9 cellular contexts compared by ENCODE assay signal in the genomic region with DNA sequence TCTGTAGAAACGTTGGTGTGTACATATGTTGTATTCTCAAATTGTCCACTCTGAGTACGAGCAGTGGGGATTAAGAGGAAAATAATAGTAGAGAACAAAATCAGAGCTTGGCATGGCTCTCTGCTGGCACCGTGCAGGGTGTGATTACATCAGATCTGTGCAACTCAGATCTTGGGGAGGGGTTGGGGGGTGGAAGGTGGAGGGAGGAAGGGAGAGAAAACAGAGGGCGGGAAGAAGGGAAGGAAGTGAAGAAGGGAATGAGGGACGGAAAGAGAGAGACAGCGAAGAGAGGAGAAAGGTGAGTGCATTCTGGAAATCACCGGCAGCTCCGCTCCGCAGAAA. TPM values are rescaled to one million over a fixed set of nuclear protein-coding genes. Genes with fewer than 3 reads are reported as not detected.
DNase-seq lines count a peak whose midpoint lies in the region; ATAC-seq lines count a peak whose summit lies in the region.
"Had no signal": no experiment of that assay in that cellular context is flagged by ENCODE, and none has a peak within 500 bp of the region (broad histone marks: within the 10 kb centered on the region; RNA-seq: fewer than 3 reads in every experiment).

No MANE protein-coding gene starts in this region.

- peaks cover 0 to 11% of the 10 kb centered on the region in 2 donors for H3K9me3 ChIP-seq in muscle layer of duodenum (ENCODE audit: control insufficient read depth in 1 of 2, low read length in 2 of 2)

- H3K4me1 ChIP-seq in muscle layer of duodenum (ENCODE audit: control insufficient read depth in 1 of 2, insufficient read depth in 2 of 2, low read length in 2 of 2) (no peaks in the 10 kb centered on the region), urinary bladder (ENCODE audit: insufficient read depth) (no peaks in the 10 kb centered on the region)

- H3K27ac ChIP-seq in epithelial cell of prostate (peak overlapping the region; percentile 25), muscle layer of duodenum (ENCODE audit: low read length) (no peak overlapping the region), urinary bladder (ENCODE audit: low read depth) (no peak overlapping the region)

- H3K36me3 ChIP-seq in muscle layer of duodenum (ENCODE audit: control insufficient read depth in 1 of 2, insufficient read depth in 2 of 2, low read length in 2 of 2) (no peaks in the 10 kb centered on the region), urinary bladder (ENCODE audit: insufficient read depth) (no peaks in the 10 kb centered on the region)

- H3K36me3 Mint-ChIP-seq in activated naive CD4-positive, alpha-beta T cell treated with anti-CD3 and anti-CD28 coated beads for 36 hours (ENCODE audit: low read depth) = peaks cover 8% of the 10 kb centered on the region

- intact Hi-C loops in activated naive CD4-positive, alpha-beta T cell treated with anti-CD3 and anti-CD28 coated beads for 36 hours (cut with micrococcal nuclease) = no loop called here

- peaks cover 10% of the 10 kb centered on the region for H3K4me1 Mint-ChIP-seq in activated naive CD4-positive, alpha-beta T cell treated with anti-CD3 and anti-CD28 coated beads for 36 hours (ENCODE audit: low read depth)

- H3K27ac Mint-ChIP-seq in activated naive CD4-positive, alpha-beta T cell treated with anti-CD3 and anti-CD28 coated beads for 36 hours = no peak overlapping the region

- H3K9me3 Mint-ChIP-seq in activated naive CD4-positive, alpha-beta T cell treated with anti-CD3 and anti-CD28 coated beads for 36 hours = peaks cover 17% of the 10 kb centered on the region

- WGBS in urinary bladder = 23% methylated on average over 9 of the region's 9 CpGs

- H3K4me3 ChIP-seq in muscle layer of duodenum (ENCODE audit: low read depth in 1 of 2, low read length in 2 of 2) (peak overlapping the region; percentile 33 to 48), urinary bladder (ENCODE audit: low read depth, low read length) (peak overlapping the region; percentile 51)

- CTCF ChIA-PET in activated naive CD4-positive, alpha-beta T cell treated with anti-CD3 and anti-CD28 coated beads for 36 hours (lab: Charles Lee) = no interaction called here

- DNase-seq in activated naive CD4-positive, alpha-beta T cell treated with anti-CD3 and anti-CD28 coated beads for 36 hours = no peak
- DNase-seq in activated naive CD4-positive, alpha-beta T cell (lab: John Stamatoyannopoulos, UW) = no peak
- DNase-seq in epithelial cell of prostate (ENCODE audit: low read depth, low spot score) (no peak), NCI-H128 (lab: John Stamatoyannopoulos, UW; ENCODE audit: unreplicated experiment) (no peak), HCEC 1CT (no peak)
- DNase-seq: stimulated activated CD4-positive, alpha-beta T cell treated with anti-CD3 and anti-CD28 coated beads, Interleukin-2, amount 100 ng/mL, for 24 hours had no signal

- H3K27me3 ChIP-seq in muscle layer of duodenum (ENCODE audit: low read depth, low read length) = peaks cover 12% of the 10 kb centered on the region

- H3K4me3 Mint-ChIP-seq in activated naive CD4-positive, alpha-beta T cell treated with anti-CD3 and anti-CD28 coated beads for 36 hours = peak overlapping the region; percentile 25

- H3K27me3 Mint-ChIP-seq in activated naive CD4-positive, alpha-beta T cell treated with anti-CD3 and anti-CD28 coated beads for 36 hours (ENCODE audit: low read depth) = peaks cover 33% of the 10 kb centered on the region

- ATAC-seq in GM21529 (IDR thresholded peaks at IDR 0.05; ENCODE audit: unreplicated experiment) = no peak

RNA-seq across cellular contexts. Expression of gene ADAMTS17, which starts 30.9 kb away (rescaled TPM):
- total RNA-seq in activated naive CD4-positive, alpha-beta T cell treated with anti-CD3 and anti-CD28 coated beads for 36 hours = 1 to 10 TPM in 1 of 2 experiments, under 1 TPM in 1; 0.81 to 1.0 TPM
- 10.7 TPM for total RNA-seq in urinary bladder
- 2.8 TPM for polyA plus RNA-seq in urinary bladder
